In genomic region chr10:98193030-98193429, GRCh38 we compare ENCODE assay signal across 29 cellular contexts.
"Had no signal": no experiment of that assay in that cellular context is flagged by ENCODE, and none has a peak within 500 bp of the region (broad histone marks: within the 10 kb centered on the region; RNA-seq: fewer than 3 reads in every experiment).

No MANE protein-coding gene starts in this region.

- FAIRE-seq: astrocyte, bronchial epithelial cell, frontal cortex had no signal

- H3K36me3 ChIP-seq: brain microvascular endothelial cell had no signal

- H3K27me3 ChIP-seq: brain microvascular endothelial cell, dorsolateral prefrontal cortex had no signal

- DNase-seq: activated B cell treated with CpG ODN at 0.5 μM for 24 hours; activated CD4-positive, alpha-beta T cell treated with anti-CD3 and anti-CD28 coated beads for 48 hours; activated CD4-positive, alpha-beta T cell treated with anti-CD3 and anti-CD28 coated beads, Interleukin-2, amount 50 U/mL, for 1 hour; activated CD4-positive, alpha-beta T cell treated with anti-CD3 and anti-CD28 coated beads, Interleukin-2, amount 50 U/mL, for 48 hours; activated CD8-positive, alpha-beta memory T cell treated with anti-CD3 and anti-CD28 coated beads for 24 hours; activated CD8-positive, alpha-beta T cell treated with anti-CD3 and anti-CD28 coated beads for 36 hours; activated effector memory CD4-positive, alpha-beta T cell treated with Interleukin-2 at 50 U/mL for 16 hours; activated gamma-delta T cell treated with Interleukin-2 at 50 U/mL for 16 hours; activated naive CD4-positive, alpha-beta T cell treated with anti-CD3 and anti-CD28 coated beads, Interleukin-2, amount 50 U/mL, for 16 hours; activated naive CD4-positive, alpha-beta T cell treated with Interleukin-2 at 50 U/mL for 16 hours; activated T-cell treated with anti-CD3 and anti-CD28 coated beads, Interleukin-2, amount 50 U/mL, for 4 hours; amniotic stem cell; anterior cingulate cortex; brain microvascular endothelial cell; dorsolateral prefrontal cortex; effector memory CD4-positive, alpha-beta T cell; endodermal cell; foreskin fibroblast; head of caudate nucleus; T-helper 17 cell; T1000; WERI-Rb-1 had no signal

- ATAC-seq: activated CD4-positive, CD25-positive, alpha-beta regulatory T cell treated with anti-CD3 and anti-CD28 coated beads, Interleukin-2, amount 50 U/mL, for 24 hours; activated CD8-positive, alpha-beta T cell treated with anti-CD3 and anti-CD28 coated beads for 36 hours; activated T-cell treated with anti-CD3 and anti-CD28 coated beads, Interleukin-2, amount 50 U/mL, for 4 hours; activated T-helper 17 cell treated with anti-CD3 and anti-CD28 coated beads, Interleukin-2, amount 50 U/mL, for 72 hours; esophagus mucosa; T-helper 17 cell had no signal

- H3K27ac ChIP-seq: brain microvascular endothelial cell, coronary artery, dorsolateral prefrontal cortex, WERI-Rb-1 had no signal

- H3K4me3 ChIP-seq: coronary artery, dorsolateral prefrontal cortex had no signal
